Comparison of ENCODE assay signal across 8 cellular contexts in genomic region chr1:70286453-70286852, GRCh38.
"Had no signal": no experiment of that assay in that cellular context is flagged by ENCODE, and none has a peak within 500 bp of the region (broad histone marks: within the 10 kb centered on the region; RNA-seq: fewer than 3 reads in every experiment).

No MANE protein-coding gene starts in this region.

- H2AFZ ChIP-seq: GM23248 had no signal

- H3K9me3 Mint-ChIP-seq: HFFc6, IgD-negative memory B cell had no signal

- DNase-seq: GM23248, GOT3, H7, HCEC 1CT, HFFc6, KG1 had no signal

- H3K27ac Mint-ChIP-seq: HFFc6, IgD-negative memory B cell had no signal

- H3K9ac ChIP-seq: GM23248 had no signal

- H3K27me3 Mint-ChIP-seq: IgD-negative memory B cell had no signal

- H3K4me3 Mint-ChIP-seq: HFFc6, IgD-negative memory B cell had no signal

- H3K4me3 ChIP-seq: GM23248 had no signal

- H3K27ac ChIP-seq: GM23248, HL-60 had no signal
